In the genomic region with DNA sequence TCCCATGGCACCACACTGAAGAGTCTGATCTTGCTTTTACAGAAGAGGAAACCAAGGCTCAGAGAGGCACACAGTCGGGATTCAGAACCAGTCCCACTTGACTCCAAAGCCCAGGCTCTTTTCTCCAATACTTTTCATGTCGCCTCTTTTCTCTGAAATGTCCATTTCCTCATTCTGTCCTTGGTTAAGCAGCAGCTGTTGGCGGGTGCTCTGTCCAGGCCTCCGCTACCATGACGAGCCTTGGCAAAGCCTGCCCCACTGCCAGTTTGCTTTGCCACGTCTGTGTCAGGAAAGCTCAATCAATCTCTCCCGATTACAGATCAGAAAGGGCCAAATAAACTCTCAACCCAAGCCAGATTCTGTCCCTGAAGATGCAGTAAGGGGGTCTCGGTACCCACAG, we compare ENCODE assay signal across 12 cellular contexts. TPM values are rescaled to one million over a fixed set of nuclear protein-coding genes. Genes with fewer than 3 reads are reported as not detected.
"Had no signal": no experiment of that assay in that cellular context is flagged by ENCODE, and none has a peak within 500 bp of the region (broad histone marks: within the 10 kb centered on the region; RNA-seq: fewer than 3 reads in every experiment).

No MANE protein-coding gene starts in this region.

- DNase-seq: activated CD4-positive, alpha-beta T cell treated with anti-CD3 and anti-CD28 coated beads, Interleukin-2, amount 50 U/mL, for 1 hour; activated effector memory CD4-positive, alpha-beta T cell treated with Interleukin-2 at 50 U/mL for 16 hours; effector CD8-positive, alpha-beta T cell; gastrocnemius medialis; left ventricle myocardium inferior; ovary; stomach; T-helper 17 cell had no signal

- H3K9me3 Mint-ChIP-seq: activated naive CD4-positive, alpha-beta T cell treated with anti-CD3 and anti-CD28 coated beads, Interleukin-2, amount 50 U/mL, for 72 hours had no signal

- H3K4me3 ChIP-seq: gastrocnemius medialis, left ventricle myocardium inferior, ovary, stomach, tibial nerve had no signal

- ATAC-seq: activated naive CD4-positive, alpha-beta T cell treated with anti-CD3 and anti-CD28 coated beads, Interleukin-2, amount 50 U/mL, for 72 hours; gastrocnemius medialis; T-helper 17 cell had no signal

- H3K9me3 ChIP-seq: gastrocnemius medialis, left ventricle myocardium inferior, ovary, stomach, tibial nerve had no signal

- H3K27ac Mint-ChIP-seq: activated naive CD4-positive, alpha-beta T cell treated with anti-CD3 and anti-CD28 coated beads, Interleukin-2, amount 50 U/mL, for 72 hours; T-helper 17 cell had no signal

- H3K36me3 Mint-ChIP-seq: activated naive CD4-positive, alpha-beta T cell treated with anti-CD3 and anti-CD28 coated beads, Interleukin-2, amount 50 U/mL, for 72 hours had no signal

- H3K27ac ChIP-seq: ovary had no signal

- H3K4me3 Mint-ChIP-seq: T-helper 17 cell had no signal

- H3K36me3 ChIP-seq: gastrocnemius medialis, left ventricle myocardium inferior, ovary had no signal

- H3K27me3 ChIP-seq: gastrocnemius medialis, ovary, stomach, tibial nerve had no signal

RNA-seq across cellular contexts. Expression of gene CEP295NL, which starts 9.1 kb away (rescaled TPM):
- polyA plus RNA-seq: keratinocyte, neural cell had no signal
